Comparison of ENCODE assay signal across 22 cellular contexts in the genomic region with DNA sequence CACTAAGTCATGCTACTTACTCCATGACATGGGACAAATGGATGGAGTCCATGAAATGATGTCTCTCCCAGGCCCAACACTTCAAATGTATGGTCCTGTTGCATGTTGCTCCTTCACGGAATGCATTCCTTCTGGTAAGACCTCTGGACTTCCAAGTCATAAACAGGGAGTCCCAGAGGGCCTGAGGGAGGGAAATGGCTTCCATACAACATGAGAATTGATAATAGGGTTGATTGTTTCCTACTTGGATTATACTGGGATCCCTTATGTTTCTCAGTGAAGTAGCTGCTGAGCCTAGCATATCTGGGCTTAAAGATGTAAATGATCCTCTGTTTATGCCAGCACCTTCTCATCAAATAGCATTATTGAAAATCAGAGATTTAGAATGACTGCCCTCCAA.
"Had no signal": no experiment of that assay in that cellular context is flagged by ENCODE, and none has a peak within 500 bp of the region (broad histone marks: within the 10 kb centered on the region; RNA-seq: fewer than 3 reads in every experiment).

No MANE protein-coding gene starts in this region.

- H3K4me1 ChIP-seq: esophagus squamous epithelium, gastroesophageal sphincter, left lung, lower lobe of right lung had no signal

- H3K36me3 ChIP-seq: esophagus squamous epithelium, gastroesophageal sphincter, heart left ventricle, left lung, lower lobe of right lung had no signal

- DNase-seq: cortex of kidney; effector CD8-positive, alpha-beta T cell; effector memory CD8-positive, alpha-beta T cell; endodermal cell; erythroblast; esophagus squamous epithelium; foreskin fibroblast; heart left ventricle; hippocampal formation; left cardiac atrium; left lung; left ventricle myocardium superior; lower lobe of right lung; mesendoderm; midbrain had no signal

- FAIRE-seq: colon, endometrium, frontal cortex, islet of Langerhans, keratinocyte had no signal

- H3K27me3 ChIP-seq: esophagus squamous epithelium, gastroesophageal sphincter, heart left ventricle, left lung had no signal

- H3K9me3 ChIP-seq: esophagus squamous epithelium, gastroesophageal sphincter, heart left ventricle, left lung, lower lobe of right lung had no signal

- H3K27ac ChIP-seq: epithelial cell of prostate, esophagus squamous epithelium, gastroesophageal sphincter, heart left ventricle, left lung, lower lobe of right lung had no signal

- H3K4me3 ChIP-seq: esophagus squamous epithelium, gastroesophageal sphincter, heart left ventricle, left lung, lower lobe of right lung had no signal
